In genomic region chr1:174413632-174414031, GRCh38 we compare ENCODE assay signal across 11 cellular contexts. TPM values are rescaled to one million over a fixed set of nuclear protein-coding genes. Genes with fewer than 3 reads are reported as not detected.
A peak's percentile ranks its signal among the peaks of the same experiment; 100 is the strongest.
DNase-seq lines count a peak whose midpoint lies in the region; ATAC-seq and TF ChIP-seq lines count a peak whose summit lies in the region.
"Had no signal": no experiment of that assay in that cellular context is flagged by ENCODE, and none has a peak within 500 bp of the region (broad histone marks: within the 10 kb centered on the region; RNA-seq: fewer than 3 reads in every experiment).

No MANE protein-coding gene starts in this region.

- no peaks in the 10 kb centered on the region for H3K27me3 ChIP-seq in Panc1 (ENCODE audit: control insufficient read depth, insufficient read depth, low read length)
- H3K27me3 ChIP-seq: tibial artery had no signal

- in situ Hi-C loops in Panc1 (cut with HindIII; ENCODE audit: low pct_unique_long_range_greater_than_20kb, low sequenced_read_pairs) = no loop called here

- no peak for ATAC-seq in Panc1
- no peak for ATAC-seq in GM21360 (IDR thresholded peaks at IDR 0.05; ENCODE audit: unreplicated experiment)
- ATAC-seq in HG03378 (IDR thresholded peaks at IDR 0.05; ENCODE audit: unreplicated experiment) = no peak

- POLR2A ChIA-PET in Panc1 (lab: Charles Lee) = no interaction called here

- no TSS peak for BruUV-seq in Panc1 (replicated peaks; lab: Mats Ljungman, UMichigan)

- TF ChIP-seq CTCF in AG09309 (IDR thresholded peaks at IDR 0.05; ENCODE audit: control insufficient read depth, insufficient read depth, low read depth, low read length, missing control alignments) (peak; percentile 13), GM12875 (IDR thresholded peaks at IDR 0.05; ENCODE audit: borderline replicate concordance, insufficient read depth, low read depth, low read length) (peak; percentile 18; the same call in 1 of the 2 replicates), Panc1 (IDR thresholded peaks at IDR 0.05) (peak; percentile 52), fibroblast of pulmonary artery (IDR thresholded peaks at IDR 0.05; ENCODE audit: low read length, missing control alignments) (peak; percentile 30)

- H3K4me3 ChIP-seq in AG09309 (ENCODE audit: control insufficient read depth, low read depth, low read length) = no peak overlapping the region
- no peak overlapping the region for H3K4me3 ChIP-seq in GM12875 (ENCODE audit: low read depth, low read length)
- H3K4me3 ChIP-seq in Panc1 (ENCODE audit: low read depth in 2 of 2, low read length in 2 of 2) = no peak overlapping the region
- no peak overlapping the region for H3K4me3 ChIP-seq in fibroblast of pulmonary artery (replicated peaks; ENCODE audit: low read depth, low read length)
- H3K4me3 ChIP-seq: tibial artery had no signal

- no peaks in the 10 kb centered on the region for H3K36me3 ChIP-seq in Panc1 (ENCODE audit: control insufficient read depth, insufficient read depth, low read length)
- H3K36me3 ChIP-seq: tibial artery had no signal

- DNase-seq in AG09309 (ENCODE audit: low read depth) (no peak), Panc1 (ENCODE audit: low read depth, low spot score) (no peak), fibroblast of pulmonary artery (ENCODE audit: low read depth) (peak; percentile 27), retina (no peak), DMS79 treated with DMSO at 0.1 percent for 48 hours (lab: John Stamatoyannopoulos, UW) (no peak)
- DNase-seq: cortex of kidney, NCI-H446 treated with DMSO at 0.1 percent for 48 hours, tibial artery had no signal

- intact Hi-C loops in Panc1 (cut with micrococcal nuclease; ENCODE audit: unreplicated experiment) = no loop called here

- H3K9me3 ChIP-seq in Panc1 (ENCODE audit: control insufficient read depth, insufficient read depth, low read depth, low read length) = no peaks in the 10 kb centered on the region

- CTCF ChIA-PET in Panc1 (lab: Charles Lee) = interaction anchor here (0.7 kb wide), 1 partner anchor 17 kb away, joined by 3 read pairs; no protein-coding TSS in a partner anchor

- no peaks in the 10 kb centered on the region for H3K4me1 ChIP-seq in Panc1 (ENCODE audit: control insufficient read depth, insufficient read depth, low read length)
- H3K4me1 ChIP-seq: tibial artery had no signal

- no peak overlapping the region for H3K27ac ChIP-seq in Panc1 (ENCODE audit: low read length)
- H3K27ac ChIP-seq: tibial artery had no signal

RNA-seq across cellular contexts. Expression of gene GPR52, which starts 34.1 kb away (rescaled TPM):
- 0.87 TPM for total RNA-seq in Panc1 (2021; ENCODE audit: unreplicated experiment)
- not detected for polyA plus RNA-seq in Panc1 (2012; ENCODE audit: insufficient read length)
